ENCODE assay signal across 23 cellular contexts in the genomic region with DNA sequence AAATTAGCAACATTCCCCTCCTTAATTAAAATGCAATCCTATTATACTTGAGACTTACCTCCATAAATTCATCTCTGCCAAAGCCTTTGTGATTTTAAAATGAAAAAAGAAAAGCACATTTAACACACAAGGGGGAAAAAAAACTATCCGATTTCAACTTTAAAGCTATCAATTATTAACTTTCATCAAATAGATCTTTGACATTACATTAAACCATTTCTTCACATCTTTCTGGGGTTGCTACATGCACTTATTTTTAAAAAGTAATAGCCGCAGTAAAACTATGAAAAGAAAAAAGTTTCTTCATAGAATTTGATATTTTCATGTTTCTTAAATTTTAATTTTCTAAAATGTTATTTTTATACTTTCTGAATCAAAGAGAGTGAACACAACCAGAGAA.
DNase-seq lines count a peak whose midpoint lies in the region; ATAC-seq, FAIRE-seq and TF ChIP-seq lines count a peak whose summit lies in the region.
"Had no signal": no experiment of that assay in that cellular context is flagged by ENCODE, and none has a peak within 500 bp of the region (broad histone marks: within the 10 kb centered on the region; RNA-seq: fewer than 3 reads in every experiment).

No MANE protein-coding gene starts in this region.

- intact Hi-C loops in A673 (cut with micrococcal nuclease; ENCODE audit: unreplicated experiment) = no loop called here

- H3K4me2 ChIP-seq in A549 = peak overlapping the region; percentile 40; the same call in 1 of the 3 replicates
- H3K4me2 ChIP-seq: BLaER1 treated with 17β-estradiol and CSF1 and Interleukin-3, amounts not matched to agents 10 nM and 100 nM had no signal

- H3K27me3 Mint-ChIP-seq in natural killer cell treated with Interleukin-12 subunit alpha and Interleukin-12 subunit beta and Interleukin-15 and Interleukin-18, amount 100 ng/mL, for 72 hours = peaks cover 19% of the 10 kb centered on the region in 2 donors
- H3K27me3 Mint-ChIP-seq: B cell had no signal

- no peak for TF ChIP-seq POLR2A in A549 (IDR thresholded peaks at IDR 0.05; ENCODE audit: low read length)

- DNase-seq in A549 (ENCODE audit: low read depth in 1 of 2, low spot score in 1 of 2) (no peak), left lobe of liver (ENCODE audit: low spot score) (no peak), A673 (ENCODE audit: low spot score) (no peak), HEK293T (ENCODE audit: extremely low spot score) (no peak)
- no peak for DNase-seq in activated CD4-positive, CD25-positive, alpha-beta regulatory T cell treated with anti-CD3 and anti-CD28 coated beads, Interleukin-2, amount 50 U/mL, for 72 hours
- no peak for DNase-seq in natural killer cell treated with Interleukin-12 subunit alpha and Interleukin-12 subunit beta and Interleukin-15 and Interleukin-18, amount 100 ng/mL, for 72 hours (ENCODE audit: low spot score)
- DNase-seq: AML-193; Caco-2; Calu3; CD4-positive, alpha-beta T cell; CD8-positive, alpha-beta T cell; DMS79 treated with DMSO at 0.1 percent for 48 hours; GDM1 had no signal

- BruUV-seq in A673 (replicated peaks; lab: Mats Ljungman, UMichigan) = no TSS peak

- H3K4me3 Mint-ChIP-seq in natural killer cell treated with Interleukin-12 subunit alpha and Interleukin-12 subunit beta and Interleukin-15 and Interleukin-18, amount 100 ng/mL, for 72 hours = no peak overlapping the region
- H3K4me3 Mint-ChIP-seq: B cell; CD4-positive, alpha-beta T cell; CD8-positive, alpha-beta T cell had no signal

- peak overlapping the region; percentile 16 to 31 for H3K9ac ChIP-seq in liver (ENCODE audit: low read depth in 1 of 2, low read length in 2 of 2)
- H3K9ac ChIP-seq: BLaER1 treated with 17β-estradiol and CSF1 and Interleukin-3, amounts not matched to agents 10 nM and 100 nM had no signal

- H3K9me3 ChIP-seq in A549 (no peaks in the 10 kb centered on the region), liver (ENCODE audit: control insufficient read depth in 4 of 4, low read length in 3 of 4) (no peaks in the 10 kb centered on the region), A673 (ENCODE audit: low read depth, low read length, poor library complexity, severe bottlenecking) (no peaks in the 10 kb centered on the region)
- H3K9me3 ChIP-seq: Caco-2 had no signal

- POLR2A ChIA-PET in A549 (lab: Yijun Ruan, JAX) = no interaction called here
- POLR2A ChIA-PET in A673 (lab: Charles Lee; ENCODE audit: low non-redundant PET) = no interaction called here
- POLR2A ChIA-PET in HEK293T (lab: Yijun Ruan, JAX) = no interaction called here

- peaks cover 32% of the 10 kb centered on the region for H3K4me1 ChIP-seq in A549
- peaks cover 5 to 32% (median 21%) of the 10 kb centered on the region in 4 donors for H3K4me1 ChIP-seq in liver (ENCODE audit: control insufficient read depth in 4 of 4, insufficient read depth in 4 of 4, low read length in 3 of 4)
- H3K4me1 ChIP-seq in A673 (ENCODE audit: insufficient read depth, low read length, poor library complexity, severe bottlenecking) = peaks cover 14% of the 10 kb centered on the region
- H3K4me1 ChIP-seq: BLaER1 treated with 17β-estradiol and CSF1 and Interleukin-3, amounts not matched to agents 10 nM and 100 nM had no signal

- H3K27me3 ChIP-seq in liver (ENCODE audit: control insufficient read depth in 4 of 4, insufficient read depth in 4 of 4, low read length in 3 of 4) = no peaks in the 10 kb centered on the region
- no peaks in the 10 kb centered on the region for H3K27me3 ChIP-seq in A673 (replicated peaks; ENCODE audit: insufficient read depth, low read depth, low read length, poor library complexity)
- H3K27me3 ChIP-seq: BLaER1 treated with 17β-estradiol and CSF1 and Interleukin-3, amounts not matched to agents 10 nM and 100 nM had no signal

- H3K27ac Mint-ChIP-seq in natural killer cell treated with Interleukin-12 subunit alpha and Interleukin-12 subunit beta and Interleukin-15 and Interleukin-18, amount 100 ng/mL, for 72 hours = no peak overlapping the region
- H3K27ac Mint-ChIP-seq: B cell; CD4-positive, alpha-beta T cell; CD8-positive, alpha-beta T cell had no signal

- no peak overlapping the region for H3K4me3 ChIP-seq in A549
- H3K4me3 ChIP-seq in liver (ENCODE audit: low read depth in 1 of 3, low read length in 3 of 3) = peak overlapping the region; percentile 52 to 60 (median 57)
- no peak overlapping the region for H3K4me3 ChIP-seq in A673 (ENCODE audit: low read depth, low read length, poor library complexity, severe bottlenecking)
- H3K4me3 ChIP-seq: BLaER1 treated with 17β-estradiol and CSF1 and Interleukin-3, amounts not matched to agents 10 nM and 100 nM; GM12878 had no signal

- H3K36me3 ChIP-seq in liver (ENCODE audit: control insufficient read depth in 4 of 4, insufficient read depth in 3 of 4, low read depth in 1 of 4, low read length in 3 of 4) (no peaks in the 10 kb centered on the region), A673 (ENCODE audit: insufficient read depth, low read length, poor library complexity, severe bottlenecking) (no peaks in the 10 kb centered on the region)

- TF ChIP-seq EP300 in A549 (IDR thresholded peaks at IDR 0.05) = no peak

- TF ChIP-seq RAD21 in A549 (conservative IDR thresholded peaks at IDR 0.05 in 1 of 2, IDR thresholded peaks at IDR 0.05 in 1 of 2) = no peak
- TF ChIP-seq RAD21 in liver (IDR thresholded peaks at IDR 0.05) = no peak

- H3K27ac ChIP-seq in A549 (no peak overlapping the region), liver (ENCODE audit: low read depth in 1 of 2, low read length in 2 of 2) (peak overlapping the region; percentile 29 to 65), A673 (ENCODE audit: low read depth, low read length, poor library complexity, severe bottlenecking) (no peak overlapping the region)
- H3K27ac ChIP-seq: 22Rv1; BLaER1 treated with 17β-estradiol and CSF1 and Interleukin-3, amounts not matched to agents 10 nM and 100 nM; C4-2B had no signal

- CTCF ChIA-PET in A549 (lab: Yijun Ruan, JAX) (interaction anchor here (0.7 kb wide), 1 partner anchor 19 kb away, joined by 3 read pairs; no protein-coding TSS in a partner anchor), A673 (lab: Charles Lee) (no interaction called here), HEK293T (lab: Yijun Ruan, JAX) (no interaction called here)

- ATAC-seq in A549 (no peak), left lobe of liver (peak; percentile 43)
- no peak for ATAC-seq in natural killer cell treated with Interleukin-12 subunit alpha and Interleukin-12 subunit beta and Interleukin-15 and Interleukin-18, amount 100 ng/mL, for 72 hours
- ATAC-seq: CD8-positive, alpha-beta T cell; GM12878 had no signal

- 59% methylated on average over 2 of the region's 2 CpGs for WGBS in A549 (ENCODE audit: missing lambda C conversion rate)
- 42% methylated on average over 2 of the region's 2 CpGs for WGBS in liver

- FAIRE-seq in A549 (lab: Jason Lieb, UNC) (no peak), colon (lab: Jason Lieb, UNC) (peak; percentile 24)
- FAIRE-seq: D721Med, GM12878, GM12892, GM18507 had no signal

- no peak for TF ChIP-seq CTCF in A549 (IDR thresholded peaks at IDR 0.05)
- no peak for TF ChIP-seq CTCF in liver (IDR thresholded peaks at IDR 0.05; ENCODE audit: low read depth, low read length, missing input control)
- TF ChIP-seq CTCF in A673 (conservative IDR thresholded peaks at IDR 0.05; ENCODE audit: low read depth, low read length) = no peak

- H3K36me3 Mint-ChIP-seq in natural killer cell treated with Interleukin-12 subunit alpha and Interleukin-12 subunit beta and Interleukin-15 and Interleukin-18, amount 100 ng/mL, for 72 hours = no peaks in the 10 kb centered on the region
- H3K36me3 Mint-ChIP-seq: CD8-positive, alpha-beta T cell had no signal

- H3K4me1 Mint-ChIP-seq in natural killer cell treated with Interleukin-12 subunit alpha and Interleukin-12 subunit beta and Interleukin-15 and Interleukin-18, amount 100 ng/mL, for 72 hours (ENCODE audit: low read depth in 2 of 2) = no peaks in the 10 kb centered on the region

- H3K9me3 Mint-ChIP-seq in natural killer cell treated with Interleukin-12 subunit alpha and Interleukin-12 subunit beta and Interleukin-15 and Interleukin-18, amount 100 ng/mL, for 72 hours = no peaks in the 10 kb centered on the region
- H3K9me3 Mint-ChIP-seq: CD4-positive, alpha-beta T cell; CD8-positive, alpha-beta T cell had no signal

TF ChIP-seq in A549, 52 proteins besides CTCF, POLR2A, EP300 and RAD21 (continues in another document):
- TF ChIP-seq JUN (IDR thresholded peaks at IDR 0.05) (no peak), FOXS1 (CRISPR knock-in tag; IDR thresholded peaks at IDR 0.05) (no peak), TFCP2L1 (CRISPR knock-in tag; IDR thresholded peaks at IDR 0.05) (no peak), TP53 (CRISPR knock-in tag; IDR thresholded peaks at IDR 0.05) (no peak), POLR2AphosphoS2 (conservative IDR thresholded peaks at IDR 0.05; ENCODE audit: low read length) (no peak), CEBPB (IDR thresholded peaks at IDR 0.05) (no peak), ZNF302 (CRISPR knock-in tag; IDR thresholded peaks at IDR 0.05) (no peak), MAZ (IDR thresholded peaks at IDR 0.05; ENCODE audit: borderline replicate concordance, low read depth, low read length) (no peak), CHD4 (IDR thresholded peaks at IDR 0.05; ENCODE audit: borderline replicate concordance) (no peak)

TF ChIP-seq in liver, 16 proteins besides CTCF, POLR2A, EP300 and RAD21:
- TF ChIP-seq HNF4G (IDR thresholded peaks at IDR 0.05) (no peak), TAF1 (conservative IDR thresholded peaks at IDR 0.05) (peak; percentile 5)

TF ChIP-seq in HEK293T, 16 proteins besides CTCF, POLR2A, EP300 and RAD21:
- TF ChIP-seq SP1 (IDR thresholded peaks at IDR 0.05) (no peak), ELF4 (IDR thresholded peaks at IDR 0.05) (no peak), LEF1 (IDR thresholded peaks at IDR 0.05; ENCODE audit: borderline replicate concordance) (no peak), BHLHE40 (IDR thresholded peaks at IDR 0.05; ENCODE audit: borderline replicate concordance) (no peak), FOXK2 (IDR thresholded peaks at IDR 0.05) (no peak), ZNF384 (IDR thresholded peaks at IDR 0.05) (no peak), ARNT (IDR thresholded peaks at IDR 0.05) (no peak), SUZ12 (IDR thresholded peaks at IDR 0.05) (no peak), HDGF (IDR thresholded peaks at IDR 0.05; ENCODE audit: borderline replicate concordance) (no peak), TARDBP (IDR thresholded peaks at IDR 0.05) (no peak)
- TF ChIP-seq, protein P1, sequence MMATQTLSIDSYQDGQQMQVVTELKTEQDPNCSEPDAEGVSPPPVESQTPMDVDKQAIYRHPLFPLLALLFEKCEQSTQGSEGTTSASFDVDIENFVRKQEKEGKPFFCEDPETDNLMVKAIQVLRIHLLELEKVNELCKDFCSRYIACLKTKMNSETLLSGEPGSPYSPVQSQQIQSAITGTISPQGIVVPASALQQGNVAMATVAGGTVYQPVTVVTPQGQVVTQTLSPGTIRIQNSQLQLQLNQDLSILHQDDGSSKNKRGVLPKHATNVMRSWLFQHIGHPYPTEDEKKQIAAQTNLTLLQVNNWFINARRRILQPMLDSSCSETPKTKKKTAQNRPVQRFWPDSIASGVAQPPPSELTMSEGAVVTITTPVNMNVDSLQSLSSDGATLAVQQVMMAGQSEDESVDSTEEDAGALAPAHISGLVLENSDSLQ (IDR thresholded peaks at IDR 0.05) = no peak

Comparison
In these comparisons a context has a peak if more than half of its experiments do, and no peak if none do; other contexts are left out.
1. H3K27ac ChIP-seq: peak in liver (2 of 2); none in A549 (0 of 2) and A673 (single experiment).
2. H3K4me3 ChIP-seq: peak in liver (3 of 3); none in A549 (single experiment) and A673 (single experiment).